ENCODE assay signal across 9 cellular contexts in the genomic region with DNA sequence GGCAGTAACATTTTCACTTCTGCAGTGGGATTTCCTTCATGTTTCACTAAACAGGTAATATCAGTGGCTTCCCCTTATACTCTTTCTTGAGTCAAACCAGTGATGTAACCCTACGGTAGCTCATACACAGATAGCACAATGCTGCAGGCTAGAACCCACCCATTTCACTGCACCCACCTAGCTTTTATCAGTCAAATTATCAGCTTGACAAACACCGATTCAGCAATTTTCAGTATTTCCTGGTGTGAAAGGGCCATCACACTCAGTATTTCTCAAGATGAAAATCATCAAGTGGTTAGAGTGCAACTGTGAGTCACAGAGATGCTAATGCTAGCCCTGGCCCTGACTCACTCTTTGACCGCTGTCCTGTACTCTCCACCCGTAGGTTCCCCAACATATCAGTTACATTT.
DNase-seq lines count a peak whose midpoint lies in the region; ATAC-seq and TF ChIP-seq lines count a peak whose summit lies in the region.
"Had no signal": no experiment of that assay in that cellular context is flagged by ENCODE, and none has a peak within 500 bp of the region (broad histone marks: within the 10 kb centered on the region; RNA-seq: fewer than 3 reads in every experiment).

No MANE protein-coding gene starts in this region.

- TF ChIP-seq CTCF in neutrophil (IDR thresholded peaks at IDR 0.05) (no peak), SK-N-SH (IDR thresholded peaks at IDR 0.05) (no peak)

- POLR2A ChIA-PET in SK-N-SH (lab: Yijun Ruan, JAX), result no interaction called here

- TF ChIP-seq EP300 in SK-N-SH (IDR thresholded peaks at IDR 0.05; ENCODE audit: borderline replicate concordance in 1 of 2, low read depth in 1 of 2, low read length in 1 of 2), result no peak

- peaks cover 7% of the 10 kb centered on the region for H3K36me3 Mint-ChIP-seq in activated naive CD4-positive, alpha-beta T cell treated with anti-CD3 and anti-CD28 coated beads, Interleukin-2, amount 10 ng/mL, durations not matched to agents 7 days and 5 days

- peaks cover 28 to 43% (median 33%) of the 10 kb centered on the region in 10 experiments for H3K4me1 ChIP-seq in BLaER1 treated with 17β-estradiol and CSF1 and Interleukin-3, amounts not matched to agents 10 nM and 100 nM
- H3K4me1 ChIP-seq in neutrophil (ENCODE audit: control insufficient read depth in 1 of 2, insufficient read depth in 1 of 2, low read depth in 1 of 2, low read length in 1 of 2), result peaks cover 17 to 23% of the 10 kb centered on the region in 2 experiments
- H3K4me1 ChIP-seq in SK-N-SH (ENCODE audit: control insufficient read depth in 1 of 2, insufficient read depth in 2 of 2, low read depth in 1 of 2, low read length in 1 of 2), result no peaks in the 10 kb centered on the region

- H2AFZ ChIP-seq in SK-N-SH (ENCODE audit: low read depth), result no peak overlapping the region

- no peaks in the 10 kb centered on the region for H3K79me2 ChIP-seq in SK-N-SH (ENCODE audit: insufficient read depth)

- peak; percentile 47 for ATAC-seq in GM19395 (IDR thresholded peaks at IDR 0.05; ENCODE audit: unreplicated experiment)
- ATAC-seq in HG03565 (IDR thresholded peaks at IDR 0.05; ENCODE audit: unreplicated experiment), result peak; percentile 65
- ATAC-seq: HCT116 had no signal

- no peak overlapping the region for H3K4me3 Mint-ChIP-seq in activated naive CD4-positive, alpha-beta T cell treated with anti-CD3 and anti-CD28 coated beads, Interleukin-2, amount 10 ng/mL, durations not matched to agents 7 days and 5 days

- CTCF ChIA-PET in activated naive CD4-positive, alpha-beta T cell treated with anti-CD3 and anti-CD28 coated beads, Interleukin-2, amount 10 ng/mL, durations not matched to agents 7 days and 5 days (lab: Charles Lee), result interaction anchor here (0.9 to 3.5 kb wide), 8 partner anchors 9 to 248 kb away, joined by 3 to 18 read pairs (median 4); no protein-coding TSS in a partner anchor
- CTCF ChIA-PET in SK-N-SH (lab: Yijun Ruan, JAX), result no interaction called here

- H3K9me2 ChIP-seq in SK-N-SH, result no peaks in the 10 kb centered on the region

- no peak overlapping the region for H3K4me3 ChIP-seq in BLaER1 treated with 17β-estradiol and CSF1 and Interleukin-3, amounts not matched to agents 10 nM and 100 nM
- no peak overlapping the region for H3K4me3 ChIP-seq in neutrophil (ENCODE audit: low read depth in 1 of 2, low read length in 1 of 2)
- H3K4me3 ChIP-seq in SK-N-SH (ENCODE audit: low read depth in 2 of 2, low read length in 1 of 2), result no peak overlapping the region

- DNase-seq in activated naive CD4-positive, alpha-beta T cell treated with anti-CD3 and anti-CD28 coated beads, Interleukin-2, amount 10 ng/mL, durations not matched to agents 7 days and 5 days, result no peak
- DNase-seq in GF-D8 (lab: John Stamatoyannopoulos, UW) (no peak), SK-N-SH (no peak), mucosa of gallbladder (ENCODE audit: low spot score) (no peak)

- peaks cover 5 to 40% (median 21%) of the 10 kb centered on the region in 11 experiments; a peak in 18 of 22 replicates for H3K9me3 ChIP-seq in BLaER1 treated with 17β-estradiol and CSF1 and Interleukin-3, amounts not matched to agents 10 nM and 100 nM (replicated peaks in 1 of 11)
- no peaks in the 10 kb centered on the region for H3K9me3 ChIP-seq in neutrophil
- no peaks in the 10 kb centered on the region for H3K9me3 ChIP-seq in SK-N-SH

- H3K27ac Mint-ChIP-seq in activated naive CD4-positive, alpha-beta T cell treated with anti-CD3 and anti-CD28 coated beads, Interleukin-2, amount 10 ng/mL, durations not matched to agents 7 days and 5 days, result peak overlapping the region; percentile 74

- peak overlapping the region in 10 of 11 experiments; percentile 30 to 79 (median 54); a peak in 13 of 22 replicates for H3K4me2 ChIP-seq in BLaER1 treated with 17β-estradiol and CSF1 and Interleukin-3, amounts not matched to agents 10 nM and 100 nM
- no peak overlapping the region for H3K4me2 ChIP-seq in SK-N-SH

- peaks cover 6% of the 10 kb centered on the region for H3K9me3 Mint-ChIP-seq in activated naive CD4-positive, alpha-beta T cell treated with anti-CD3 and anti-CD28 coated beads, Interleukin-2, amount 10 ng/mL, durations not matched to agents 7 days and 5 days

- 21% methylated on average over 4 of the region's 4 CpGs for WGBS in SK-N-SH (ENCODE audit: low lambda C conversion rate)

- H3K9ac ChIP-seq in BLaER1 treated with 17β-estradiol and CSF1 and Interleukin-3, amounts not matched to agents 10 nM and 100 nM, result peak overlapping the region in 2 of 11 experiments; percentile 39 to 49; a peak in 3 of 22 replicates
- no peak overlapping the region for H3K9ac ChIP-seq in SK-N-SH

- no peaks in the 10 kb centered on the region; a peak in 1 of 22 replicates for H3K36me3 ChIP-seq in BLaER1 treated with 17β-estradiol and CSF1 and Interleukin-3, amounts not matched to agents 10 nM and 100 nM
- H3K36me3 ChIP-seq in neutrophil (no peaks in the 10 kb centered on the region), SK-N-SH (replicated peaks in 1 of 2; ENCODE audit: control insufficient read depth in 1 of 2, insufficient read depth in 2 of 2, low read length in 1 of 2) (no peaks in the 10 kb centered on the region)

- H4K20me1 ChIP-seq in BLaER1 treated with 17β-estradiol and CSF1 and Interleukin-3, amounts not matched to agents 10 nM and 100 nM, result no peaks in the 10 kb centered on the region
- no peaks in the 10 kb centered on the region for H4K20me1 ChIP-seq in SK-N-SH (ENCODE audit: insufficient read depth)

- H3K27me3 ChIP-seq in BLaER1 treated with 17β-estradiol and CSF1 and Interleukin-3, amounts not matched to agents 10 nM and 100 nM, result no peaks in the 10 kb centered on the region
- H3K27me3 ChIP-seq in neutrophil, result no peaks in the 10 kb centered on the region
- no peaks in the 10 kb centered on the region; the same call in 1 of the 2 replicates for H3K27me3 ChIP-seq in SK-N-SH (ENCODE audit: insufficient read depth)

- H3K27ac ChIP-seq in BLaER1 treated with 17β-estradiol and CSF1 and Interleukin-3, amounts not matched to agents 10 nM and 100 nM, result peak overlapping the region in 5 of 11 experiments; percentile 30 to 77 (median 67); a peak in 9 of 22 replicates
- H3K27ac ChIP-seq in neutrophil, result peak overlapping the region; percentile 72
- H3K27ac ChIP-seq in SK-N-SH (ENCODE audit: low read depth in 2 of 2, low read length in 1 of 2), result no peak overlapping the region

- TF ChIP-seq RAD21 in SK-N-SH (IDR thresholded peaks at IDR 0.05; ENCODE audit: low read length), result no peak

- H3K4me1 Mint-ChIP-seq in activated naive CD4-positive, alpha-beta T cell treated with anti-CD3 and anti-CD28 coated beads, Interleukin-2, amount 10 ng/mL, durations not matched to agents 7 days and 5 days, result peaks cover 65% of the 10 kb centered on the region

- no peaks in the 10 kb centered on the region for H3F3A ChIP-seq in SK-N-SH (replicated peaks; ENCODE audit: insufficient read depth)

- no peaks in the 10 kb centered on the region for H3K27me3 Mint-ChIP-seq in activated naive CD4-positive, alpha-beta T cell treated with anti-CD3 and anti-CD28 coated beads, Interleukin-2, amount 10 ng/mL, durations not matched to agents 7 days and 5 days

TF ChIP-seq in SK-N-SH, 30 proteins besides CTCF, POLR2A, EP300 and RAD21 (continues in another document):
- TF ChIP-seq POLR2AphosphoS5 (IDR thresholded peaks at IDR 0.05; ENCODE audit: low read depth, low read length) (no peak), CHD2 (IDR thresholded peaks at IDR 0.05; ENCODE audit: low read length, partially characterized antibody) (no peak), TEAD4 (IDR thresholded peaks at IDR 0.05; ENCODE audit: borderline replicate concordance, insufficient read depth) (no peak), MXI1 (IDR thresholded peaks at IDR 0.05; ENCODE audit: low read depth, low read length) (no peak), RFX5 (IDR thresholded peaks at IDR 0.05; ENCODE audit: low read length) (no peak), NFIC (IDR thresholded peaks at IDR 0.05; ENCODE audit: borderline replicate concordance) (no peak), GATA2 (CRISPR knock-in tag; IDR thresholded peaks at IDR 0.05) (no peak), YY1 (IDR thresholded peaks at IDR 0.05; ENCODE audit: low read depth) (no peak), EZH2phosphoT487 (IDR thresholded peaks at IDR 0.05; ENCODE audit: borderline replicate concordance, low read depth) (no peak), TAF1 (IDR thresholded peaks at IDR 0.05; ENCODE audit: borderline replicate concordance, low read depth, low read length) (no peak)
- TF ChIP-seq, protein P1, sequence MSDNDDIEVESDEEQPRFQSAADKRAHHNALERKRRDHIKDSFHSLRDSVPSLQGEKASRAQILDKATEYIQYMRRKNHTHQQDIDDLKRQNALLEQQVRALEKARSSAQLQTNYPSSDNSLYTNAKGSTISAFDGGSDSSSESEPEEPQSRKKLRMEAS (IDR thresholded peaks at IDR 0.05; ENCODE audit: low read depth), result no peak
- TF ChIP-seq, protein P2, sequence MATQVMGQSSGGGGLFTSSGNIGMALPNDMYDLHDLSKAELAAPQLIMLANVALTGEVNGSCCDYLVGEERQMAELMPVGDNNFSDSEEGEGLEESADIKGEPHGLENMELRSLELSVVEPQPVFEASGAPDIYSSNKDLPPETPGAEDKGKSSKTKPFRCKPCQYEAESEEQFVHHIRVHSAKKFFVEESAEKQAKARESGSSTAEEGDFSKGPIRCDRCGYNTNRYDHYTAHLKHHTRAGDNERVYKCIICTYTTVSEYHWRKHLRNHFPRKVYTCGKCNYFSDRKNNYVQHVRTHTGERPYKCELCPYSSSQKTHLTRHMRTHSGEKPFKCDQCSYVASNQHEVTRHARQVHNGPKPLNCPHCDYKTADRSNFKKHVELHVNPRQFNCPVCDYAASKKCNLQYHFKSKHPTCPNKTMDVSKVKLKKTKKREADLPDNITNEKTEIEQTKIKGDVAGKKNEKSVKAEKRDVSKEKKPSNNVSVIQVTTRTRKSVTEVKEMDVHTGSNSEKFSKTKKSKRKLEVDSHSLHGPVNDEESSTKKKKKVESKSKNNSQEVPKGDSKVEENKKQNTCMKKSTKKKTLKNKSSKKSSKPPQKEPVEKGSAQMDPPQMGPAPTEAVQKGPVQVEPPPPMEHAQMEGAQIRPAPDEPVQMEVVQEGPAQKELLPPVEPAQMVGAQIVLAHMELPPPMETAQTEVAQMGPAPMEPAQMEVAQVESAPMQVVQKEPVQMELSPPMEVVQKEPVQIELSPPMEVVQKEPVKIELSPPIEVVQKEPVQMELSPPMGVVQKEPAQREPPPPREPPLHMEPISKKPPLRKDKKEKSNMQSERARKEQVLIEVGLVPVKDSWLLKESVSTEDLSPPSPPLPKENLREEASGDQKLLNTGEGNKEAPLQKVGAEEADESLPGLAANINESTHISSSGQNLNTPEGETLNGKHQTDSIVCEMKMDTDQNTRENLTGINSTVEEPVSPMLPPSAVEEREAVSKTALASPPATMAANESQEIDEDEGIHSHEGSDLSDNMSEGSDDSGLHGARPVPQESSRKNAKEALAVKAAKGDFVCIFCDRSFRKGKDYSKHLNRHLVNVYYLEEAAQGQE (IDR thresholded peaks at IDR 0.05; ENCODE audit: low read depth, low read length), result no peak
